13 cellular contexts compared by ENCODE assay signal in genomic region chr12:117069926-117070900, GRCh38. TPM values are rescaled to one million over a fixed set of nuclear protein-coding genes. Genes with fewer than 3 reads are reported as not detected.
DNase-seq lines count a peak whose midpoint lies in the region; ATAC-seq and TF ChIP-seq lines count a peak whose summit lies in the region.
"Had no signal": no experiment of that assay in that cellular context is flagged by ENCODE, and none has a peak within 500 bp of the region (broad histone marks: within the 10 kb centered on the region; RNA-seq: fewer than 3 reads in every experiment).

No MANE protein-coding gene starts in this region.

- no peak for TF ChIP-seq POLR2A in stomach (IDR thresholded peaks at IDR 0.05)

- peaks cover 0 to 47% (median 14%) of the 10 kb centered on the region in 4 donors for H3K36me3 ChIP-seq in stomach
- H3K36me3 ChIP-seq: SJCRH30 had no signal

- ATAC-seq in HG03108 (IDR thresholded peaks at IDR 0.05; ENCODE audit: unreplicated experiment), result peak; percentile 69
- peak in 1 of 2 donors; percentile 58 for ATAC-seq in right cardiac atrium
- no peak for ATAC-seq in GM18520 (IDR thresholded peaks at IDR 0.05; ENCODE audit: unreplicated experiment)
- ATAC-seq in GM19463 (IDR thresholded peaks at IDR 0.05; ENCODE audit: unreplicated experiment), result no peak
- ATAC-seq: activated naive CD4-positive, alpha-beta T cell treated with anti-CD3 and anti-CD28 coated beads, Interleukin-2, amount 50 U/mL, for 72 hours had no signal

- H3K27me3 ChIP-seq in right cardiac atrium (ENCODE audit: control insufficient read depth, insufficient read depth) (no peaks in the 10 kb centered on the region), stomach (no peaks in the 10 kb centered on the region)

- H3K27ac ChIP-seq in right cardiac atrium (ENCODE audit: low read length) (peak overlapping the region; percentile 48), stomach (peak overlapping the region in 3 of 5 donors; percentile 4 to 69 (median 33))
- H3K27ac ChIP-seq: SJCRH30 had no signal

- TF ChIP-seq CTCF in stomach (IDR thresholded peaks at IDR 0.05), result no peak
- no peak for TF ChIP-seq CTCF in GM20000 (IDR thresholded peaks at IDR 0.05; ENCODE audit: extremely low read depth, missing control alignments)

- DNase-seq in SKM-1 treated with dmso at 0.1 percent for 144 hours (lab: John Stamatoyannopoulos, UW; ENCODE audit: unreplicated experiment) (peak; percentile 83), right cardiac atrium (peak in 1 of 3 donors; percentile 41), stomach (peak; percentile 54), GM20000 (ENCODE audit: low spot score) (no peak)
- DNase-seq: activated CD4-positive, alpha-beta memory T cell treated with anti-CD3 and anti-CD28 coated beads for 36 hours; foreskin melanocyte; NCI-H2081 treated with DMSO at 0.1 percent for 48 hours; SJCRH30; small intestine had no signal

- H3K9me3 ChIP-seq in right cardiac atrium (ENCODE audit: control insufficient read depth, low read length), result no peaks in the 10 kb centered on the region
- H3K9me3 ChIP-seq in stomach, result no peaks in the 10 kb centered on the region
- H3K9me3 ChIP-seq: SJCRH30 had no signal

- TF ChIP-seq EP300 in stomach (IDR thresholded peaks at IDR 0.05), result no peak

- H3K4me3 ChIP-seq in right cardiac atrium (ENCODE audit: low read length), result no peak overlapping the region
- no peak overlapping the region for H3K4me3 ChIP-seq in stomach
- H3K4me3 ChIP-seq: SJCRH30 had no signal

- 68% methylated on average over 14 of the region's 14 CpGs for WGBS in right cardiac atrium
- WGBS in stomach, 5 donors, result 59 to 72% (median 64%) methylated on average over 14 of the region's 14 CpGs

- peaks cover 2% of the 10 kb centered on the region for H3K4me1 ChIP-seq in right cardiac atrium (ENCODE audit: control insufficient read depth, insufficient read depth, low read length)
- H3K4me1 ChIP-seq in stomach, result peaks cover 0 to 39% (median 6%) of the 10 kb centered on the region in 4 donors
- H3K4me1 ChIP-seq: SJCRH30 had no signal

- intact Hi-C loops in right cardiac atrium (cut with DNase I) (no loop called here), stomach (cut with DNase I; ENCODE audit: low total_unique reads) (no loop called here)

RNA-seq across cellular contexts. Expression of gene TESC, which starts 29.0 kb away (rescaled TPM):
- total RNA-seq in right cardiac atrium, result 10 to 100 TPM; 23.1 to 98.5 (median 57.6) TPM
- 71.7 TPM for polyA plus RNA-seq in right cardiac atrium
- 100 to 1,000 TPM in 2 of 5 donors, 10 to 100 TPM in 2, not detected in 1; 51.3 to 352 (median 103) TPM for total RNA-seq in stomach
- polyA plus RNA-seq in stomach, result 100 to 1,000 TPM in 1 of 3 donors, 10 to 100 TPM in 2; 70.3 to 183 (median 87.5) TPM
